Comparison of ENCODE assay signal across 16 cellular contexts in genomic region chr2:70511986-70512729, GRCh38.
"Had no signal": no experiment of that assay in that cellular context is flagged by ENCODE, and none has a peak within 500 bp of the region (broad histone marks: within the 10 kb centered on the region; RNA-seq: fewer than 3 reads in every experiment).

No MANE protein-coding gene starts in this region.

- ATAC-seq: activated T-cell treated with anti-CD3 and anti-CD28 coated beads, Interleukin-2, amount 50 U/mL, for 72 hours; lower lobe of right lung; sciatic nerve; stimulated activated naive CD8-positive, alpha-beta T cell treated with anti-CD3 and anti-CD28 coated beads, Interleukin-15, Interleukin-2, amounts not matched to agents 100 U/mL and 50 U/mL, for 24 hours had no signal

- H3K4me1 ChIP-seq: breast epithelium, prostate gland had no signal

- H3K4me3 ChIP-seq: breast epithelium, lower lobe of right lung, prostate gland, suprapubic skin, upper lobe of left lung had no signal

- H3K27ac ChIP-seq: breast epithelium, lower lobe of right lung, prostate gland, suprapubic skin, upper lobe of left lung had no signal

- H3K4me3 Mint-ChIP-seq: activated naive CD8-positive, alpha-beta T cell treated with anti-CD3 and anti-CD28 coated beads for 36 hours; activated T-cell treated with anti-CD3 and anti-CD28 coated beads, Interleukin-2, amount 50 U/mL, for 72 hours; mesothelial cell of epicardium; naive B cell had no signal

- H3K9me3 Mint-ChIP-seq: activated naive CD8-positive, alpha-beta T cell treated with anti-CD3 and anti-CD28 coated beads for 36 hours; activated T-cell treated with anti-CD3 and anti-CD28 coated beads, Interleukin-2, amount 50 U/mL, for 72 hours; mesothelial cell of epicardium; naive B cell had no signal

- H3K36me3 ChIP-seq: breast epithelium, lower lobe of right lung, prostate gland, suprapubic skin, upper lobe of left lung had no signal

- H3K27me3 ChIP-seq: breast epithelium, suprapubic skin, upper lobe of left lung had no signal

- H3K27ac Mint-ChIP-seq: activated naive CD8-positive, alpha-beta T cell treated with anti-CD3 and anti-CD28 coated beads for 36 hours; activated T-cell treated with anti-CD3 and anti-CD28 coated beads, Interleukin-2, amount 50 U/mL, for 72 hours; mesothelial cell of epicardium; naive B cell had no signal

- H3K9me3 ChIP-seq: breast epithelium, lower lobe of right lung, prostate gland, suprapubic skin, upper lobe of left lung had no signal

- DNase-seq: activated CD4-positive, alpha-beta T cell treated with anti-CD3 and anti-CD28 coated beads, Interleukin-2, amount 50 U/mL, for 48 hours; activated CD4-positive, CD25-positive, alpha-beta regulatory T cell treated with anti-CD3 and anti-CD28 coated beads, Interleukin-2, amount 50 U/mL, for 72 hours; activated gamma-delta T cell treated with Interleukin-2 at 50 U/mL for 16 hours; activated naive CD8-positive, alpha-beta T cell treated with anti-CD3 and anti-CD28 coated beads for 36 hours; activated T-cell treated with anti-CD3 and anti-CD28 coated beads, Interleukin-2, amount 50 U/mL, for 72 hours; anterior cingulate cortex; lower lobe of right lung; naive B cell; nucleus accumbens; stimulated activated naive CD8-positive, alpha-beta T cell treated with anti-CD3 and anti-CD28 coated beads, Interleukin-15, Interleukin-2, amounts not matched to agents 100 U/mL and 50 U/mL, for 24 hours; upper lobe of left lung had no signal

- H3K36me3 Mint-ChIP-seq: activated naive CD8-positive, alpha-beta T cell treated with anti-CD3 and anti-CD28 coated beads for 36 hours; mesothelial cell of epicardium; naive B cell had no signal

- H3K27me3 Mint-ChIP-seq: activated naive CD8-positive, alpha-beta T cell treated with anti-CD3 and anti-CD28 coated beads for 36 hours had no signal
